In genomic region chr12:123471374-123472068, GRCh38 we compare ENCODE assay signal across 15 cellular contexts. TPM values are rescaled to one million over a fixed set of nuclear protein-coding genes. Genes with fewer than 3 reads are reported as not detected.
DNase-seq lines count a peak whose midpoint lies in the region; ATAC-seq, FAIRE-seq and TF ChIP-seq lines count a peak whose summit lies in the region.
"Had no signal": no experiment of that assay in that cellular context is flagged by ENCODE, and none has a peak within 500 bp of the region (broad histone marks: within the 10 kb centered on the region; RNA-seq: fewer than 3 reads in every experiment).

No MANE protein-coding gene starts in this region.

- FAIRE-seq in HepG2 (lab: Jason Lieb, UNC) = peak; percentile 62
- FAIRE-seq: keratinocyte had no signal

- ATAC-seq in HepG2 (peak; percentile 60), HG02981 (IDR thresholded peaks at IDR 0.05; ENCODE audit: unreplicated experiment) (no peak), GM21576 (IDR thresholded peaks at IDR 0.05; ENCODE audit: unreplicated experiment) (no peak)
- ATAC-seq: HCT116 had no signal

- DNase-seq in MCF 10A (ENCODE audit: unreplicated experiment) (peak; percentile 65), breast epithelium (ENCODE audit: low spot score in 2 of 2) (no peak), brain microvascular endothelial cell (peak; percentile 71), HepG2 (ENCODE audit: low spot score) (peak; percentile 50), T-helper 9 cell (no peak), NOMO-1 (lab: John Stamatoyannopoulos, UW; ENCODE audit: unreplicated experiment in 2 of 2) (no peak)
- DNase-seq: activated CD4-positive, alpha-beta T cell treated with anti-CD3 and anti-CD28 coated beads, Interleukin-2, amount 50 U/mL, for 1 hour; NCI-H2227 treated with DMSO at 0.1 percent for 48 hours had no signal

- CTCF ChIA-PET in MCF 10A (lab: Yijun Ruan, JAX) = no interaction called here
- CTCF ChIA-PET in HepG2 (lab: Yijun Ruan, JAX; ENCODE audit: low intra/inter-chr PET ratio, low total read pairs) = no interaction called here

- TF ChIP-seq EP300 in HepG2 (IDR thresholded peaks at IDR 0.05; ENCODE audit: low read depth in 2 of 2, low read length in 2 of 2) (peak in 1 of 2 experiments; percentile 26; a peak in 1 of 4 replicates), HepG2 (CRISPR knock-in tag; IDR thresholded peaks at IDR 0.05; ENCODE audit: borderline replicate concordance) (no peak)

- H3K9ac ChIP-seq in HepG2 (ENCODE audit: insufficient read depth, low read depth, low read length) = no peak overlapping the region

- H3K36me3 Mint-ChIP-seq in MCF 10A (ENCODE audit: insufficient read depth, unreplicated experiment) = peaks cover 58% of the 10 kb centered on the region
- H3K36me3 Mint-ChIP-seq: activated naive CD8-positive, alpha-beta T cell had no signal

- no peak overlapping the region for H3K4me3 Mint-ChIP-seq in MCF 10A (ENCODE audit: unreplicated experiment)
- H3K4me3 Mint-ChIP-seq: activated naive CD8-positive, alpha-beta T cell; B cell; type B pancreatic cell had no signal

- no peak for TF ChIP-seq POLR2A in breast epithelium (IDR thresholded peaks at IDR 0.05)
- TF ChIP-seq POLR2A in HepG2 (IDR thresholded peaks at IDR 0.05; ENCODE audit: insufficient read depth in 1 of 2, low read depth in 2 of 2, low read length in 2 of 2) = no peak

- H3K9me3 Mint-ChIP-seq in MCF 10A (ENCODE audit: unreplicated experiment) = no peaks in the 10 kb centered on the region
- H3K9me3 Mint-ChIP-seq: type B pancreatic cell had no signal

- intact Hi-C loops in MCF 10A (cut with micrococcal nuclease) (no loop called here), breast epithelium (cut with DNase I; ENCODE audit: low total_unique reads) (loop anchor here (10.0 kb wide), 1 partner anchor 87 kb away; the partner anchor contains the start of gene KMT5A), HepG2 (cut with micrococcal nuclease; ENCODE audit: unreplicated experiment) (no loop called here)

- BruUV-seq in MCF 10A (replicated peaks; lab: Mats Ljungman, UMichigan) (no TSS peak), HepG2 (replicated peaks; lab: Mats Ljungman, UMichigan) (no TSS peak)

- TF ChIP-seq CTCF in MCF 10A (IDR thresholded peaks at IDR 0.05; ENCODE audit: unreplicated experiment) = no peak
- TF ChIP-seq CTCF in breast epithelium (IDR thresholded peaks at IDR 0.05) = no peak
- TF ChIP-seq CTCF in brain microvascular endothelial cell (IDR thresholded peaks at IDR 0.05; ENCODE audit: low read depth, low read length, missing control alignments) = no peak
- TF ChIP-seq CTCF in HepG2 (CRISPR knock-in tag; IDR thresholded peaks at IDR 0.05) = no peak

- H3K4me3 ChIP-seq in breast epithelium (no peak overlapping the region), brain microvascular endothelial cell (ENCODE audit: low read depth, low read length) (no peak overlapping the region), HepG2 (replicated peaks in 1 of 3; ENCODE audit: insufficient read depth in 1 of 3, low read depth in 2 of 3, low read length in 3 of 3) (no peak overlapping the region)

- no peak overlapping the region for H3K27ac ChIP-seq in breast epithelium
- no peak overlapping the region for H3K27ac ChIP-seq in brain microvascular endothelial cell
- peak overlapping the region; percentile 72 for H3K27ac ChIP-seq in HepG2 (ENCODE audit: extremely low read length, insufficient read depth, low read length)

- H3K4me1 ChIP-seq in breast epithelium (no peaks in the 10 kb centered on the region), HepG2 (ENCODE audit: insufficient read depth, low read length) (peaks cover 61% of the 10 kb centered on the region)

- no peak for TF ChIP-seq RAD21 in HepG2 (CRISPR knock-in tag; IDR thresholded peaks at IDR 0.05)

- no peaks in the 10 kb centered on the region for H3K27me3 ChIP-seq in breast epithelium
- no peaks in the 10 kb centered on the region for H3K27me3 ChIP-seq in brain microvascular endothelial cell (replicated peaks)
- no peaks in the 10 kb centered on the region for H3K27me3 ChIP-seq in HepG2 (ENCODE audit: control insufficient read depth in 1 of 2, insufficient read depth in 2 of 2, low read length in 2 of 2)

- no peaks in the 10 kb centered on the region for H3K27me3 Mint-ChIP-seq in MCF 10A (ENCODE audit: insufficient read depth, unreplicated experiment)
- H3K27me3 Mint-ChIP-seq: activated naive CD8-positive, alpha-beta T cell; B cell; type B pancreatic cell had no signal

- H3K79me2 ChIP-seq in HepG2 (ENCODE audit: insufficient read depth, low read length) = no peaks in the 10 kb centered on the region

- in situ Hi-C loops in brain microvascular endothelial cell (cut with HindIII; ENCODE audit: low pct_ligation_motif_present, low sequenced_read_pairs) (no loop called here), HepG2 (cut with HindIII; ENCODE audit: extremely low pct_ligation_motif_present, low pct_unique_long_range_greater_than_20kb) (no loop called here)

- H3K9me3 ChIP-seq in breast epithelium (no peaks in the 10 kb centered on the region), HepG2 (ENCODE audit: low read length) (no peaks in the 10 kb centered on the region)

- H4K20me1 ChIP-seq in HepG2 (ENCODE audit: insufficient read depth, low read length) = no peaks in the 10 kb centered on the region

- no peaks in the 10 kb centered on the region for H3K4me1 Mint-ChIP-seq in MCF 10A (ENCODE audit: insufficient read depth, unreplicated experiment)

- H3K4me2 ChIP-seq in HepG2 (ENCODE audit: low read depth, low read length) = peak overlapping the region; percentile 15; the same call in 1 of the 2 replicates

- H3K36me3 ChIP-seq in breast epithelium = no peaks in the 10 kb centered on the region
- H3K36me3 ChIP-seq in brain microvascular endothelial cell (replicated peaks) = peaks cover 29% of the 10 kb centered on the region
- H3K36me3 ChIP-seq in HepG2 (replicated peaks in 1 of 2; ENCODE audit: control insufficient read depth in 1 of 2, insufficient read depth in 2 of 2, low read length in 2 of 2) = peaks cover 8 to 11% of the 10 kb centered on the region in 2 experiments; a peak in 4 of 5 replicates

- POLR2A ChIA-PET in MCF 10A (lab: Yijun Ruan, JAX) = interaction anchor here (0.6 to 1.1 kb wide), 4 partner anchors 92 to 239 kb away, joined by 3 to 4 read pairs (median 3); partner anchors contain the start of gene MPHOSPH9
- POLR2A ChIA-PET in HepG2 (lab: Yijun Ruan, JAX) = interaction anchor here (1.4 kb wide), 1 partner anchor 13 kb away, joined by 6 read pairs; the partner anchor contains the start of gene SNRNP35

- 53% methylated on average over 4 of the region's 8 CpGs for WGBS in HepG2 (ENCODE audit: low lambda C conversion rate)

- no peak overlapping the region for H2AFZ ChIP-seq in HepG2 (ENCODE audit: low read length)

- H3K27ac Mint-ChIP-seq in MCF 10A (ENCODE audit: low read depth, unreplicated experiment) = peak overlapping the region; percentile 80
- H3K27ac Mint-ChIP-seq: activated naive CD8-positive, alpha-beta T cell; B cell; type B pancreatic cell had no signal

RNA-seq across cellular contexts. Expression of gene SNRNP35, which starts 13.6 kb away (rescaled TPM):
- total RNA-seq in MCF 10A (2022) (18.0 and 24.7 TPM in 2 replicates), breast epithelium (10 to 100 TPM; 14.6 to 24.1 (median 17.7) TPM), HepG2 (2016; rRNA removed; fragmentation: Illumina TruSeq; extraction: Trizol) (21.9 and 22.6 TPM in 2 replicates)
- 7.0 and 8.3 TPM in 2 replicates for total RNA-seq in HepG2 (2016; cell fraction: cytosol; rRNA removed; fragmentation: Illumina TruSeq; extraction: Trizol; ENCODE audit: low read depth)
- 18.1 and 21.0 TPM in 2 replicates for total RNA-seq in HepG2 (2016; cell fraction: insoluble cytoplasmic fraction; rRNA removed; fragmentation: Illumina TruSeq; extraction: Trizol)
- total RNA-seq in HepG2 (2016; cell fraction: membrane; rRNA removed; fragmentation: Illumina TruSeq; extraction: Trizol) = 9.9 and 11.2 TPM in 2 replicates
- total RNA-seq in HepG2 (2016; cell fraction: nucleus; rRNA removed; fragmentation: Illumina TruSeq; extraction: Trizol) = 11.3 and 17.7 TPM in 2 replicates
- 11.3 and 11.9 TPM in 2 replicates for polyA plus RNA-seq in HepG2 (2011; rRNA removed)
- 8.2 and 8.4 TPM in 2 replicates for polyA plus RNA-seq in HepG2 (2011; cell fraction: cytosol; rRNA removed)
- polyA plus RNA-seq in HepG2 (2011; cell fraction: nucleus; rRNA removed) = 12.3 and 17.8 TPM in 2 replicates
- polyA plus RNA-seq in HepG2 (2012) = 14.7 and 17.5 TPM in 2 replicates
- polyA plus RNA-seq in HepG2 (2016; cell fraction: cytosol; fragmentation: Illumina TruSeq; extraction: Trizol; ENCODE audit: low read depth) = 6.3 and 6.7 TPM in 2 replicates
- polyA plus RNA-seq in HepG2 (2016; cell fraction: insoluble cytoplasmic fraction; fragmentation: Illumina TruSeq; extraction: Trizol; ENCODE audit: low read depth) = 27.9 and 29.1 TPM in 2 replicates
- polyA plus RNA-seq in HepG2 (2016; cell fraction: membrane; fragmentation: Illumina TruSeq; extraction: Trizol; ENCODE audit: low read depth) = 7.2 and 7.8 TPM in 2 replicates
- 33.3 and 34.6 TPM in 2 replicates for polyA plus RNA-seq in HepG2 (2016; cell fraction: nucleus; fragmentation: Illumina TruSeq; extraction: Trizol; ENCODE audit: insufficient read depth, low read depth)
- 9.0 and 11.4 TPM in 2 replicates for polyA minus RNA-seq in HepG2 (2011; rRNA and poly(A)+ RNA removed; ENCODE audit: low replicate concordance)
- polyA minus RNA-seq in HepG2 (2011; cell fraction: cytosol; rRNA and poly(A)+ RNA removed) = 6.2 and 7.6 TPM in 2 replicates
- 14.2 and 18.2 TPM in 2 replicates for polyA minus RNA-seq in HepG2 (2011; cell fraction: nucleus; rRNA and poly(A)+ RNA removed)

RNA-seq across cellular contexts. Expression of gene RILPL2, which starts 35.0 kb away (rescaled TPM):
- total RNA-seq in MCF 10A (2022) (2.6 and 3.0 TPM in 2 replicates), breast epithelium (10 to 100 TPM in 1 of 3 donors, 1 to 10 TPM in 2; 8.9 to 11.8 (median 9.1) TPM), HepG2 (2016; rRNA removed; fragmentation: Illumina TruSeq; extraction: Trizol) (8.1 and 9.1 TPM in 2 replicates)
- total RNA-seq in HepG2 (2016; cell fraction: cytosol; rRNA removed; fragmentation: Illumina TruSeq; extraction: Trizol; ENCODE audit: low read depth) = 2.4 and 2.8 TPM in 2 replicates
- total RNA-seq in HepG2 (2016; cell fraction: insoluble cytoplasmic fraction; rRNA removed; fragmentation: Illumina TruSeq; extraction: Trizol) = 7.8 and 8.7 TPM in 2 replicates
- total RNA-seq in HepG2 (2016; cell fraction: membrane; rRNA removed; fragmentation: Illumina TruSeq; extraction: Trizol) = 8.4 and 9.7 TPM in 2 replicates
- total RNA-seq in HepG2 (2016; cell fraction: nucleus; rRNA removed; fragmentation: Illumina TruSeq; extraction: Trizol) = 2.3 and 3.4 TPM in 2 replicates
- 2.5 and 2.7 TPM in 2 replicates for polyA plus RNA-seq in HepG2 (2011; rRNA removed)
- 2.2 and 2.3 TPM in 2 replicates for polyA plus RNA-seq in HepG2 (2011; cell fraction: cytosol; rRNA removed)
- 0.81 and 0.84 TPM in 2 replicates for polyA plus RNA-seq in HepG2 (2011; cell fraction: nucleus; rRNA removed)
- 2.4 and 2.8 TPM in 2 replicates for polyA plus RNA-seq in HepG2 (2012)
- 3.3 and 3.6 TPM in 2 replicates for polyA plus RNA-seq in HepG2 (2016; cell fraction: cytosol; fragmentation: Illumina TruSeq; extraction: Trizol; ENCODE audit: low read depth)
- polyA plus RNA-seq in HepG2 (2016; cell fraction: insoluble cytoplasmic fraction; fragmentation: Illumina TruSeq; extraction: Trizol; ENCODE audit: low read depth) = 11.4 and 12.2 TPM in 2 replicates
- 9.2 and 9.9 TPM in 2 replicates for polyA plus RNA-seq in HepG2 (2016; cell fraction: membrane; fragmentation: Illumina TruSeq; extraction: Trizol; ENCODE audit: low read depth)
- 5.3 and 6.0 TPM in 2 replicates for polyA plus RNA-seq in HepG2 (2016; cell fraction: nucleus; fragmentation: Illumina TruSeq; extraction: Trizol; ENCODE audit: insufficient read depth, low read depth)
- 1.0 and 1.6 TPM in 2 replicates for polyA minus RNA-seq in HepG2 (2011; rRNA and poly(A)+ RNA removed; ENCODE audit: low replicate concordance)
- polyA minus RNA-seq in HepG2 (2011; cell fraction: cytosol; rRNA and poly(A)+ RNA removed) = 0.88 and 1.4 TPM in 2 replicates
- polyA minus RNA-seq in HepG2 (2011; cell fraction: nucleus; rRNA and poly(A)+ RNA removed) = 0.77 and 0.99 TPM in 2 replicates

Comparison
In these comparisons a context has a peak if more than half of its experiments do, and no peak if none do; other contexts are left out.
1. DNase-seq: peak in MCF 10A (single experiment), brain microvascular endothelial cell (single experiment) and HepG2 (single experiment); none in breast epithelium (0 of 2), T-helper 9 cell (single experiment) and NOMO-1 (0 of 2).